In the genomic region with DNA sequence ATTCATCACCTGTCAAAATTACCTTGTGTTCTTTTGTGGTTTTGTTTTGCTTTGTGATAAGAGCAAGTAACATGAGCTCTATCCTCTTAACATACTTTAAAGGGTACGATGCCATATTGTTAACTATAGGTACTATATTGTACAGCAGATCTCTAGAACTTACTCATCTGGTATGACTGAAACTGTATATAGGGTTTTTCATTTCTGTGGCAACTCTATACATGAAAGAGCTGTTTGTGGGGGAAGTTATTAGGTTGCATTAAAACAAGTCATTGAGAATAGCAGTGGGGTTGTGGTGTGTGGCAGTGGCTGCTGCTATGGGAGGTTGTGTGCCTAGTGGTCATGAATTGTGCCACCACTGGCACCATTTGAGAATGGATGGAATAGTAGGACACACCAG, we compare ENCODE assay signal across 31 cellular contexts.
"Had no signal": no experiment of that assay in that cellular context is flagged by ENCODE, and none has a peak within 500 bp of the region (broad histone marks: within the 10 kb centered on the region; RNA-seq: fewer than 3 reads in every experiment).

No MANE protein-coding gene starts in this region.

- H3K4me3 ChIP-seq: adrenal gland, body of pancreas, esophagus muscularis mucosa, heart left ventricle, right lobe of liver, skin epidermis, stomach, thyroid gland, upper lobe of left lung had no signal

- H3K27me3 ChIP-seq: adrenal gland, body of pancreas, esophagus muscularis mucosa, foreskin keratinocyte, heart left ventricle, neutrophil, right lobe of liver, stomach, thyroid gland, upper lobe of left lung had no signal

- ATAC-seq: activated T-cell treated with anti-CD3 and anti-CD28 coated beads, Interleukin-2, amount 50 U/mL, for 4 hours; body of pancreas; foreskin keratinocyte; heart left ventricle; left colon; right lobe of liver had no signal

- H3K9me3 ChIP-seq: adrenal gland, body of pancreas, esophagus muscularis mucosa, neutrophil, right lobe of liver, thyroid gland, upper lobe of left lung had no signal

- DNase-seq: activated CD4-positive, alpha-beta T cell treated with anti-CD3 and anti-CD28 coated beads for 4 hours; activated CD4-positive, alpha-beta T cell treated with anti-CD3 and anti-CD28 coated beads, Interleukin-2, amount 50 U/mL, for 48 hours; activated CD4-positive, CD25-positive, alpha-beta regulatory T cell; activated CD8-positive, alpha-beta memory T cell treated with anti-CD3 and anti-CD28 coated beads, Interleukin-2, amount 50 U/mL, for 48 hours; activated naive CD4-positive, alpha-beta T cell; activated T-cell treated with anti-CD3 and anti-CD28 coated beads, Interleukin-2, amount 50 U/mL, for 4 hours; adrenal gland; aorta; body of pancreas; dermis blood vessel endothelial cell; effector CD4-positive, alpha-beta T cell; foreskin keratinocyte; heart left ventricle; hypothalamus; immature natural killer cell; kidney; left colon; mammary epithelial cell; naive B cell; nephron progenitor cell; right lobe of liver; stimulated activated CD4-positive, alpha-beta T cell treated with anti-CD3 and anti-CD28 coated beads, Interleukin-12 subunit alpha, Interleukin-12 subunit beta, amount 100 ng/mL, for 4 hours; stimulated activated CD4-positive, alpha-beta T cell treated with anti-CD3 and anti-CD28 coated beads, Interleukin-4, amount 100 ng/mL, for 1 hour; stomach; thyroid gland; upper lobe of left lung had no signal

- H3K27ac Mint-ChIP-seq: activated naive CD4-positive, alpha-beta T cell treated with anti-CD3 and anti-CD28 coated beads, Interleukin-2, amount 50 U/mL, for 72 hours; immature natural killer cell; naive B cell; nephron progenitor cell had no signal

- H3K4me1 ChIP-seq: adrenal gland, body of pancreas, esophagus muscularis mucosa, foreskin keratinocyte, heart left ventricle, right lobe of liver, stomach, thyroid gland, upper lobe of left lung had no signal

- H3K27me3 Mint-ChIP-seq: naive B cell had no signal

- H3K27ac ChIP-seq: adrenal gland, body of pancreas, esophagus muscularis mucosa, foreskin keratinocyte, heart left ventricle, neutrophil, right lobe of liver, skin epidermis, stomach, thyroid gland, upper lobe of left lung had no signal

- H3K4me1 Mint-ChIP-seq: immature natural killer cell, nephron progenitor cell had no signal

- H3K4me3 Mint-ChIP-seq: activated T-cell treated with anti-CD3 and anti-CD28 coated beads, Interleukin-2, amount 50 U/mL, for 4 hours; immature natural killer cell; naive B cell; nephron progenitor cell had no signal

- H3K36me3 ChIP-seq: adrenal gland, esophagus muscularis mucosa, heart left ventricle, neutrophil, right lobe of liver, stomach, thyroid gland, upper lobe of left lung had no signal

- FAIRE-seq: colon, kidney had no signal
